In genomic region chr16:53207810-53208752, GRCh38 we compare ENCODE assay signal across 8 cellular contexts.
DNase-seq lines count a peak whose midpoint lies in the region; ATAC-seq and TF ChIP-seq lines count a peak whose summit lies in the region.

No MANE protein-coding gene starts in this region.

- no peaks in the 10 kb centered on the region for H3K9me3 ChIP-seq in liver (ENCODE audit: control insufficient read depth in 4 of 4, low read length in 3 of 4)

- H3K4me1 ChIP-seq in liver (ENCODE audit: control insufficient read depth in 4 of 4, insufficient read depth in 4 of 4, low read length in 3 of 4) = peaks cover 0 to 11% (median 8%) of the 10 kb centered on the region in 4 donors

- H3K27me3 ChIP-seq in liver (ENCODE audit: control insufficient read depth in 4 of 4, insufficient read depth in 4 of 4, low read length in 3 of 4) = no peaks in the 10 kb centered on the region

- CTCF ChIA-PET in AG04449 (lab: Yijun Ruan, JAX) = interaction anchor here (0.6 to 5.8 kb wide), 25 partner anchors 8 to 1017 kb away, joined by 3 to 69 read pairs (median 5); partner anchors contain the start of gene CHD9

- 41% methylated on average over 8 of the region's 8 CpGs for WGBS in liver

- H3K27ac ChIP-seq in liver (ENCODE audit: low read depth in 1 of 2, low read length in 2 of 2) = peak overlapping the region; percentile 32 to 56
- H3K27ac ChIP-seq in substantia nigra (ENCODE audit: low read depth, low read length, poor library complexity, severe bottlenecking) = peak overlapping the region; percentile 93

- DNase-seq in AG04449 (ENCODE audit: low read depth, low spot score) (peak; percentile 17), GM13977 (ENCODE audit: low spot score) (peak; percentile 70), NCI-H1092 (lab: John Stamatoyannopoulos, UW) (peak; percentile 26), SK-MEL-5 (ENCODE audit: low read depth, low spot score) (peak; percentile 93), ecto neural progenitor cell (ENCODE audit: low spot score) (peak; percentile 62), substantia nigra (lab: John Stamatoyannopoulos, UW) (peak in 47 of 49 donors; percentile 3 to 82 (median 42))

- peak overlapping the region in 1 of 2 donors; percentile 85 for H3K9ac ChIP-seq in liver (ENCODE audit: low read depth in 1 of 2, low read length in 2 of 2)

- peak; percentile 80 for ATAC-seq in HG02678 (IDR thresholded peaks at IDR 0.05; ENCODE audit: unreplicated experiment)

- TF ChIP-seq CTCF in AG04449 (IDR thresholded peaks at IDR 0.05; ENCODE audit: insufficient read depth, low read length, missing control alignments) (peak; percentile 53), GM13977 (IDR thresholded peaks at IDR 0.05; ENCODE audit: extremely low read depth, insufficient read depth, missing control alignments) (peak; percentile 56), liver (IDR thresholded peaks at IDR 0.05; ENCODE audit: low read depth, low read length, missing input control) (peak; percentile 49)

- in situ Hi-C loops in GM13977 (cut with MboI; ENCODE audit: low pct_unique_long_range_greater_than_20kb, low sequenced_read_pairs, unreplicated experiment) = no loop called here
- in situ Hi-C loops in SK-MEL-5 (cut with HindIII; ENCODE audit: low pct_unique_long_range_greater_than_20kb, low sequenced_read_pairs) = no loop called here

- POLR2A ChIA-PET in AG04449 (lab: Yijun Ruan, JAX) = interaction anchor here (1.2 kb wide), 1 partner anchor 117 kb away, joined by 4 read pairs; no protein-coding TSS in a partner anchor

- H3K36me3 ChIP-seq in liver (ENCODE audit: control insufficient read depth in 4 of 4, insufficient read depth in 3 of 4, low read depth in 1 of 4, low read length in 3 of 4) = peaks cover 0 to 2% (median 2%) of the 10 kb centered on the region in 4 donors

- H3K4me3 ChIP-seq in AG04449 (ENCODE audit: low read depth, low read length) (peak overlapping the region; percentile 67), liver (ENCODE audit: low read depth in 1 of 3, low read length in 3 of 3) (peak overlapping the region in 2 of 3 donors; percentile 26 to 45)

- TF ChIP-seq RAD21 in liver (IDR thresholded peaks at IDR 0.05) = peak; percentile 79 to 83

TF ChIP-seq in liver, 16 proteins besides CTCF, POLR2A, EP300 and RAD21:
- TF ChIP-seq FOXA2 (IDR thresholded peaks at IDR 0.05) (no peak), REST (IDR thresholded peaks at IDR 0.05) (no peak), SP1 (IDR thresholded peaks at IDR 0.05) (no peak), JUND (IDR thresholded peaks at IDR 0.05) (no peak), ZBTB33 (IDR thresholded peaks at IDR 0.05) (no peak), YY1 (IDR thresholded peaks at IDR 0.05) (peak; percentile 80), HNF4G (IDR thresholded peaks at IDR 0.05) (no peak), EGR1 (IDR thresholded peaks at IDR 0.05; ENCODE audit: low read depth in 2 of 2) (no peak), NR2F2 (IDR thresholded peaks at IDR 0.05) (no peak), FOXA1 (IDR thresholded peaks at IDR 0.05) (no peak), RXRA (IDR thresholded peaks at IDR 0.05) (no peak), ATF3 (IDR thresholded peaks at IDR 0.05) (no peak), TAF1 (conservative IDR thresholded peaks at IDR 0.05) (no peak), GABPA (IDR thresholded peaks at IDR 0.05 in 1 of 2, conservative IDR thresholded peaks at IDR 0.05 in 1 of 2) (no peak), MAX (IDR thresholded peaks at IDR 0.05) (peak; percentile 20), HNF4A (conservative IDR thresholded peaks at IDR 0.05) (peak in 1 of 2 donors; percentile 29)

Comparison
In these comparisons a context has a peak if more than half of its experiments do, and no peak if none do; other contexts are left out.
1. Peak in every context shown above with its lines: DNase-seq, ATAC-seq, H3K4me3 ChIP-seq and H3K27ac ChIP-seq.
2. DNase-seq: peak in every context shown above with its lines; median percentile 93 in SK-MEL-5; 70 in GM13977; 62 in ecto neural progenitor cell; 42 in substantia nigra; 26 in NCI-H1092; 17 in AG04449.